Comparison of ENCODE assay signal across 8 cellular contexts in genomic region chr7:1758417-1758858, GRCh38.
A peak's percentile ranks its signal among the peaks of the same experiment; 100 is the strongest.
DNase-seq lines count a peak whose midpoint lies in the region; ATAC-seq and TF ChIP-seq lines count a peak whose summit lies in the region.

No MANE protein-coding gene starts in this region.

- TF ChIP-seq EP300 in SK-N-SH (IDR thresholded peaks at IDR 0.05; ENCODE audit: borderline replicate concordance in 1 of 2, low read depth in 1 of 2, low read length in 1 of 2) (no peak), tibial nerve (IDR thresholded peaks at IDR 0.05) (no peak)

- no peak overlapping the region for H3K4me2 ChIP-seq in SK-N-SH

- DNase-seq in COLO668 (lab: John Stamatoyannopoulos, UW; ENCODE audit: unreplicated experiment) (peak; percentile 67), H7 (peak; percentile 87), SK-N-SH (peak; percentile 80), Right ventricle myocardium superior (no peak), tibial nerve (ENCODE audit: low spot score in 2 of 2) (no peak)
- DNase-seq in stimulated activated CD4-positive, alpha-beta T cell treated with anti-CD3 and anti-CD28 coated beads, Interleukin-1b, Interleukin-23, amount 100 ng/mL, for 48 hours, result peak; percentile 37

- H3K27me3 ChIP-seq in H7 (ENCODE audit: control insufficient read depth, insufficient read depth, low read length), result peaks cover 2% of the 10 kb centered on the region; the same call in 1 of the 2 replicates
- H3K27me3 ChIP-seq in SK-N-SH (ENCODE audit: insufficient read depth), result no peaks in the 10 kb centered on the region; the same call in 1 of the 2 replicates
- H3K27me3 ChIP-seq in tibial nerve, result peaks cover 0 to 22% of the 10 kb centered on the region in 2 donors

- POLR2A ChIA-PET in SK-N-SH (lab: Yijun Ruan, JAX), result no interaction called here

- intact Hi-C loops in Right ventricle myocardium superior (cut with DNase I), result no loop called here

- H3K4me1 ChIP-seq in SK-N-SH (ENCODE audit: control insufficient read depth in 1 of 2, insufficient read depth in 2 of 2, low read depth in 1 of 2, low read length in 1 of 2) (no peaks in the 10 kb centered on the region), tibial nerve (no peaks in the 10 kb centered on the region)

- H3K9me3 ChIP-seq in SK-N-SH (no peaks in the 10 kb centered on the region), tibial nerve (peaks cover 0 to 14% (median 0%) of the 10 kb centered on the region in 4 donors)

- ATAC-seq in Right ventricle myocardium superior (ENCODE audit: poor library complexity) (peak; percentile 80), GM18867 (IDR thresholded peaks at IDR 0.05; ENCODE audit: unreplicated experiment) (no peak), GM21526 (IDR thresholded peaks at IDR 0.05; ENCODE audit: low FRiP score, unreplicated experiment) (no peak)

- no peak overlapping the region for H2AFZ ChIP-seq in SK-N-SH (ENCODE audit: low read depth)

- no peak overlapping the region for H3K9ac ChIP-seq in SK-N-SH

- CTCF ChIA-PET in SK-N-SH (lab: Yijun Ruan, JAX), result interaction anchor here (0.6 to 2.8 kb wide), 33 partner anchors 9 to 451 kb away, joined by 3 to 14 read pairs (median 4); no protein-coding TSS in a partner anchor

- peak; percentile 71 for TF ChIP-seq RAD21 in SK-N-SH (IDR thresholded peaks at IDR 0.05; ENCODE audit: low read length)

- TF ChIP-seq POLR2A in tibial nerve (IDR thresholded peaks at IDR 0.05), result no peak

- H3F3A ChIP-seq in SK-N-SH (replicated peaks; ENCODE audit: insufficient read depth), result no peaks in the 10 kb centered on the region

- H4K20me1 ChIP-seq in SK-N-SH (ENCODE audit: insufficient read depth), result no peaks in the 10 kb centered on the region

- no peaks in the 10 kb centered on the region for H3K9me2 ChIP-seq in SK-N-SH

- H3K36me3 ChIP-seq in H7 (replicated peaks; ENCODE audit: control insufficient read depth, insufficient read depth, low read length) (no peaks in the 10 kb centered on the region), SK-N-SH (replicated peaks in 1 of 2; ENCODE audit: control insufficient read depth in 1 of 2, insufficient read depth in 2 of 2, low read length in 1 of 2) (no peaks in the 10 kb centered on the region), tibial nerve (no peaks in the 10 kb centered on the region)

- H3K4me3 ChIP-seq in H7 (ENCODE audit: insufficient read depth, low read depth, low read length) (no peak overlapping the region), SK-N-SH (ENCODE audit: low read depth in 2 of 2, low read length in 1 of 2) (no peak overlapping the region), tibial nerve (no peak overlapping the region)

- H3K27ac ChIP-seq in SK-N-SH (ENCODE audit: low read depth in 2 of 2, low read length in 1 of 2), result no peak overlapping the region
- H3K27ac ChIP-seq in tibial nerve, result no peak overlapping the region

- no peaks in the 10 kb centered on the region for H3K79me2 ChIP-seq in SK-N-SH (ENCODE audit: insufficient read depth)

- TF ChIP-seq CTCF in SK-N-SH (IDR thresholded peaks at IDR 0.05) (peak; percentile 40), tibial nerve (IDR thresholded peaks at IDR 0.05) (no peak)

- WGBS in SK-N-SH (ENCODE audit: low lambda C conversion rate), result 42% methylated on average over 5 of the region's 5 CpGs
- 32 to 66% methylated on average over 2 to 5 of the region's 5 CpGs for WGBS in tibial nerve, 2 donors

TF ChIP-seq in SK-N-SH, 30 proteins besides CTCF, POLR2A, EP300 and RAD21:
- TF ChIP-seq SMC3 (IDR thresholded peaks at IDR 0.05; ENCODE audit: low read depth, low read length) (peak; percentile 84), FOXM1 (IDR thresholded peaks at IDR 0.05; ENCODE audit: low read depth) (no peak)

Comparison
In these comparisons a context has a peak if more than half of its experiments do, and no peak if none do; other contexts are left out.
1. DNase-seq: peak in COLO668 (single experiment), H7 (single experiment), SK-N-SH (single experiment) and stimulated activated CD4-positive, alpha-beta T cell treated with anti-CD3 and anti-CD28 coated beads, Interleukin-1b, Interleukin-23, amount 100 ng/mL, for 48 hours (single experiment); none in Right ventricle myocardium superior (single experiment) and tibial nerve (0 of 2).